10 cellular contexts compared by ENCODE assay signal in the genomic region with DNA sequence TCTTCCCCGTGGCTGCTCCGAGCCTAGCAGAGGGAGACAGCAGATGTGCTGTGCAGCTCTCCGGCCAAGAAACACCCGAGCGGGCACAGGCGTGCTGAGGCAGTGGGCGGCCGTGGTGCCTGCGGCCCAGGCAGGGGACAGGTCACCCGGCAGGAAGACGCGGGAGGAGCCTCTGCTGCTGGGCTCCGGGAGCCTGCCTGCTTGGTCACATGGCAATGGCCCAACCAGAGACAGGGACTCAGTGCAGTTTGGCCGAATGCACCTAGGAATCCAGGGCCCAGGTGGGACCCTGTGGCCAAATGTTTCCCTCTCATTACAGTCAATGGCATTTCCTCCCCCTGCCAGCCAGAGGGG.
DNase-seq lines count a peak whose midpoint lies in the region; ATAC-seq, FAIRE-seq and TF ChIP-seq lines count a peak whose summit lies in the region.
"Had no signal": no experiment of that assay in that cellular context is flagged by ENCODE, and none has a peak within 500 bp of the region (broad histone marks: within the 10 kb centered on the region; RNA-seq: fewer than 3 reads in every experiment).

No MANE protein-coding gene starts in this region.

- H3K79me2 ChIP-seq in keratinocyte (ENCODE audit: control insufficient read depth, insufficient read depth, low read length): no peaks in the 10 kb centered on the region

- TF ChIP-seq POLR2A in breast epithelium (IDR thresholded peaks at IDR 0.05): no peak

- H3K4me1 ChIP-seq in breast epithelium: peaks cover 0 to 2% of the 10 kb centered on the region in 2 donors
- H3K4me1 ChIP-seq in keratinocyte (ENCODE audit: control insufficient read depth, extremely low read depth, insufficient read depth, low read length): no peaks in the 10 kb centered on the region
- peaks cover 0 to 16% (median 12%) of the 10 kb centered on the region in 5 donors for H3K4me1 ChIP-seq in subcutaneous abdominal adipose tissue (ENCODE audit: control insufficient read depth in 5 of 5, insufficient read depth in 5 of 5, low read length in 5 of 5)
- H3K4me1 ChIP-seq: HAP-1 had no signal

- H3K4me2 ChIP-seq in keratinocyte (ENCODE audit: control insufficient read depth, extremely low read depth, insufficient read depth, low read depth, low read length): peak overlapping the region; percentile 25

- dilution Hi-C loops in keratinocyte (cut with MboI; ENCODE audit: extremely low pct_ligation_motif_present, low sequenced_read_pairs): no loop called here

- peak overlapping the region; percentile 36 to 75 (median 48) for H3K4me3 ChIP-seq in breast epithelium
- H3K4me3 ChIP-seq in keratinocyte (ENCODE audit: control insufficient read depth in 2 of 3, extremely low read depth in 1 of 3, insufficient read depth in 2 of 3, low read depth in 1 of 3, low read length in 3 of 3): no peak overlapping the region
- H3K4me3 ChIP-seq in subcutaneous abdominal adipose tissue (ENCODE audit: low read depth in 1 of 5, low read length in 5 of 5): peak overlapping the region; percentile 36 to 66 (median 63)
- H3K4me3 ChIP-seq: HAP-1 had no signal

- intact Hi-C loops in breast epithelium (cut with DNase I; ENCODE audit: low total_unique reads): no loop called here

- no peaks in the 10 kb centered on the region for H4K20me1 ChIP-seq in keratinocyte (ENCODE audit: control insufficient read depth, extremely low read depth, insufficient read depth, low read length)

- ATAC-seq in HG02571 (IDR thresholded peaks at IDR 0.05; ENCODE audit: unreplicated experiment): no peak

- H3K27ac ChIP-seq in breast epithelium (peak overlapping the region; percentile 49 to 85), keratinocyte (ENCODE audit: control insufficient read depth, insufficient read depth, low read length) (no peak overlapping the region), subcutaneous abdominal adipose tissue (ENCODE audit: low read depth, low read length) (no peak overlapping the region)

- no peaks in the 10 kb centered on the region for H3K36me3 ChIP-seq in breast epithelium
- H3K36me3 ChIP-seq in keratinocyte (ENCODE audit: control insufficient read depth in 2 of 2, extremely low read depth in 1 of 2, insufficient read depth in 2 of 2, low read length in 2 of 2): no peaks in the 10 kb centered on the region
- H3K36me3 ChIP-seq in subcutaneous abdominal adipose tissue (ENCODE audit: control insufficient read depth in 5 of 5, insufficient read depth in 5 of 5, low read length in 5 of 5): peaks cover 0 to 11% (median 0%) of the 10 kb centered on the region in 5 donors
- H3K36me3 ChIP-seq: HAP-1 had no signal

- no peaks in the 10 kb centered on the region for H3K9me3 ChIP-seq in breast epithelium
- H3K9me3 ChIP-seq in keratinocyte (ENCODE audit: control insufficient read depth, low read depth, low read length): no peaks in the 10 kb centered on the region
- peaks cover 0 to 4% (median 0%) of the 10 kb centered on the region in 5 donors for H3K9me3 ChIP-seq in subcutaneous abdominal adipose tissue (ENCODE audit: control insufficient read depth in 5 of 5, low read length in 5 of 5)
- H3K9me3 ChIP-seq: HAP-1 had no signal

- H3K9ac ChIP-seq in keratinocyte (ENCODE audit: control insufficient read depth, extremely low read depth, insufficient read depth, low read length): no peak overlapping the region
- H3K9ac ChIP-seq in subcutaneous abdominal adipose tissue (ENCODE audit: low read length in 5 of 5): peak overlapping the region in 3 of 5 donors; percentile 27 to 71 (median 57)

- no peaks in the 10 kb centered on the region for H3K27me3 ChIP-seq in breast epithelium
- H3K27me3 ChIP-seq in keratinocyte (ENCODE audit: control insufficient read depth, extremely low read depth, insufficient read depth, low read length): peaks cover 19% of the 10 kb centered on the region
- no peaks in the 10 kb centered on the region for H3K27me3 ChIP-seq in subcutaneous abdominal adipose tissue (ENCODE audit: control insufficient read depth in 5 of 5, insufficient read depth in 4 of 5, low read length in 5 of 5)

- no peak for FAIRE-seq in keratinocyte (lab: Jason Lieb, UNC)

- peak overlapping the region; percentile 6 for H2AFZ ChIP-seq in keratinocyte (ENCODE audit: control insufficient read depth, low read length)

- H3K9me1 ChIP-seq in keratinocyte (ENCODE audit: control insufficient read depth, extremely low read depth, insufficient read depth, low read length): no peaks in the 10 kb centered on the region

- DNase-seq in HuH-7.5 (ENCODE audit: low spot score) (peak; percentile 52), breast epithelium (ENCODE audit: low spot score in 2 of 2) (peak; percentile 69 to 79), keratinocyte (ENCODE audit: low read depth, low spot score) (no peak), UCSD-AML1 (lab: John Stamatoyannopoulos, UW; ENCODE audit: unreplicated experiment) (no peak), glomerular visceral epithelial cell (ENCODE audit: extremely low spot score) (no peak), NCI-H345 (lab: John Stamatoyannopoulos, UW) (no peak)
- DNase-seq: NCI-H1417 treated with DMSO at 0.1 percent for 48 hours had no signal

- no peak for TF ChIP-seq CTCF in breast epithelium (IDR thresholded peaks at IDR 0.05)
- TF ChIP-seq CTCF in keratinocyte (optimal IDR thresholded peaks at IDR 0.05 in 1 of 3, IDR thresholded peaks at IDR 0.05 in 1 of 3, conservative IDR thresholded peaks at IDR 0.05 in 1 of 3; ENCODE audit: extremely low read depth in 1 of 3, insufficient read depth in 2 of 3, low read length in 3 of 3): no peak

Comparison
In these comparisons a context has a peak if more than half of its experiments do, and no peak if none do; other contexts are left out.
1. DNase-seq: peak in HuH-7.5 (single experiment) and breast epithelium (2 of 2); none in keratinocyte (single experiment), UCSD-AML1 (single experiment), glomerular visceral epithelial cell (single experiment) and NCI-H345 (single experiment).
2. H3K27ac ChIP-seq: peak in breast epithelium (2 of 2); none in keratinocyte (single experiment) and subcutaneous abdominal adipose tissue (single experiment).
3. H3K4me3 ChIP-seq: peak in breast epithelium (3 of 3) and subcutaneous abdominal adipose tissue (5 of 5); none in keratinocyte (0 of 3).